In the genomic region with DNA sequence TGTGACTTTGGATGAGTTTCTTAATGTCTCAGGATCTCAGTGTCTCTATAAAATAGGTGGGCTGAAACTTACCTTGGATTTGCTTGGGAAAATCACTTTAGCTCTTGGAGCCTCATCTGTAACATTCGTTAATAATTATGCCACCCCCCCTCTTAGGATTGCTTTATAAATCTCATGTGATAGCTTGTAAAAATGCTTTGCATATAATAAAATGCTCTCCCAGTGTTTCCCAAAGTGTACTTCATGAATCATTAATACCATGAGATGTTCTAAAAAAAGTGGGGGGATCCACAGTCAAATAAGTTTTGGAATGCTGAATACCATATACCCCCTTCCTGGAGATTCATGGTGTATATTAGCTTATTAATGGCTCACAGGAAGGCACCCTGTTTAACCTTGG, we compare ENCODE assay signal across 18 cellular contexts. TPM values are rescaled to one million over a fixed set of nuclear protein-coding genes. Genes with fewer than 3 reads are reported as not detected.
DNase-seq lines count a peak whose midpoint lies in the region; ATAC-seq, FAIRE-seq and TF ChIP-seq lines count a peak whose summit lies in the region.
"Had no signal": no experiment of that assay in that cellular context is flagged by ENCODE, and none has a peak within 500 bp of the region (broad histone marks: within the 10 kb centered on the region; RNA-seq: fewer than 3 reads in every experiment).

No MANE protein-coding gene starts in this region.

- DNase-seq in EH (ENCODE audit: low read depth) = peak; percentile 65
- DNase-seq in SK-N-MC (ENCODE audit: low read depth, low spot score) = no peak
- DNase-seq in pancreas = no peak
- no peak for DNase-seq in NOMO-1 treated with dmso at 0.1 percent for 144 hours (lab: John Stamatoyannopoulos, UW; ENCODE audit: unreplicated experiment)
- DNase-seq in anterior cingulate cortex (lab: John Stamatoyannopoulos, UW) = no peak
- no peak for DNase-seq in GM10248 (ENCODE audit: extremely low spot score)
- DNase-seq: Caco-2; CD8-positive, alpha-beta memory T cell; DMS53; HCEC 1CT; HFFc6 had no signal

- no peaks in the 10 kb centered on the region for H3K9me3 ChIP-seq in SK-N-MC (ENCODE audit: low read depth, low read length)
- H3K9me3 ChIP-seq in pancreas = no peaks in the 10 kb centered on the region
- H3K9me3 ChIP-seq: BLaER1 had no signal

- TF ChIP-seq CTCF in pancreas (IDR thresholded peaks at IDR 0.05) = no peak
- TF ChIP-seq CTCF in GM10248 (IDR thresholded peaks at IDR 0.05; ENCODE audit: control extremely low read depth, extremely low read depth, low read depth, missing control alignments) = no peak

- intact Hi-C loops in pancreas (cut with DNase I) = no loop called here

- peak in 1 of 4 donors; percentile 25 for ATAC-seq in pancreas
- ATAC-seq in GM21786 (IDR thresholded peaks at IDR 0.05; ENCODE audit: unreplicated experiment) = no peak
- ATAC-seq: GM12878 had no signal

- H3K27ac ChIP-seq in SK-N-MC = peak overlapping the region; percentile 63; the same call in 1 of the 2 replicates
- H3K27ac ChIP-seq in pancreas = peak overlapping the region in 3 of 4 donors; percentile 25 to 46 (median 28)
- H3K27ac ChIP-seq: BLaER1 had no signal

- no peak overlapping the region for H3K9ac ChIP-seq in SK-N-MC (ENCODE audit: insufficient read length)
- H3K9ac ChIP-seq: BLaER1 had no signal

- FAIRE-seq in pancreas (lab: Jason Lieb, UNC) = no peak
- FAIRE-seq: A204.1, GM12878, GM18507, H1 had no signal

- CTCF ChIA-PET in GM10248 (lab: Yijun Ruan, JAX) = interaction anchor here (1.2 kb wide), 2 partner anchors 9 to 15 kb away, joined by 3 to 4 read pairs; no protein-coding TSS in a partner anchor

- H3K36me3 ChIP-seq in SK-N-MC (ENCODE audit: insufficient read depth, low read length) (no peaks in the 10 kb centered on the region), pancreas (no peaks in the 10 kb centered on the region)
- H3K36me3 ChIP-seq: BLaER1 had no signal

- H3K4me3 ChIP-seq in SK-N-MC (no peak overlapping the region; the same call in 1 of the 2 replicates), pancreas (no peak overlapping the region)
- H3K4me3 ChIP-seq: BLaER1, GM12878 had no signal

- H3K27me3 ChIP-seq in pancreas = no peaks in the 10 kb centered on the region
- H3K27me3 ChIP-seq: BLaER1 had no signal

- H3K4me1 ChIP-seq in pancreas = peaks cover 0 to 12% (median 0%) of the 10 kb centered on the region in 3 donors
- H3K4me1 ChIP-seq: BLaER1 had no signal

- WGBS in pancreas, 2 donors = 41 to 54% methylated on average over 1 of the region's 1 CpG

- POLR2A ChIA-PET in GM10248 (lab: Yijun Ruan, JAX) = no interaction called here

RNA-seq across cellular contexts. Expression of gene KRT39, which starts 5.2 kb away (rescaled TPM):
- total RNA-seq in pancreas = not detected
- polyA plus RNA-seq in pancreas = not detected
- total RNA-seq: Caco-2; CD8-positive, alpha-beta memory T cell; GM12878; H1; HFFc6; HT1080 had no signal
- polyA plus RNA-seq: CD8-positive, alpha-beta memory T cell; GM12878; H1 had no signal

RNA-seq across cellular contexts. Expression of gene KRT40, which starts 22.5 kb away (rescaled TPM):
- under 1 TPM in 3 of 6 donors, not detected in 3; 0.09 to 0.24 (median 0.20) TPM for total RNA-seq in pancreas
- polyA plus RNA-seq in pancreas = 1 to 10 TPM in 1 of 2 donors, under 1 TPM in 1; 0.61 to 1.0 TPM
- total RNA-seq: Caco-2; CD8-positive, alpha-beta memory T cell; GM12878; H1; HFFc6; HT1080 had no signal
- polyA plus RNA-seq: CD8-positive, alpha-beta memory T cell; GM12878; H1 had no signal

RNA-seq across cellular contexts. Expression of gene KRT23, which starts 24.1 kb away (rescaled TPM):
- 10 to 100 TPM in 2 of 6 donors, 1 to 10 TPM in 1, under 1 TPM in 3; 0.78 to 17.7 (median 1.1) TPM for total RNA-seq in pancreas
- polyA plus RNA-seq in pancreas = 1 to 10 TPM in 1 of 2 donors, under 1 TPM in 1; 0.59 to 7.6 TPM
- total RNA-seq: CD8-positive, alpha-beta memory T cell; GM12878; H1; HT1080 had no signal
- polyA plus RNA-seq: CD8-positive, alpha-beta memory T cell; GM12878; H1 had no signal

RNA-seq across cellular contexts. Expression of gene KRTAP3-3, which starts 32.4 kb away (rescaled TPM):
- not detected for total RNA-seq in pancreas
- polyA plus RNA-seq in pancreas = under 1 TPM in 1 of 2 donors, not detected in 1; 0.30 TPM
- total RNA-seq: Caco-2; CD8-positive, alpha-beta memory T cell; GM12878; H1; HFFc6; HT1080 had no signal
- polyA plus RNA-seq: CD8-positive, alpha-beta memory T cell; GM12878; H1 had no signal

RNA-seq across cellular contexts. Expression of gene KRTAP3-2, which starts 38.1 kb away (rescaled TPM):
- total RNA-seq in pancreas = not detected
- polyA plus RNA-seq in pancreas = not detected
- total RNA-seq: Caco-2; CD8-positive, alpha-beta memory T cell; GM12878; H1; HFFc6; HT1080 had no signal
- polyA plus RNA-seq: CD8-positive, alpha-beta memory T cell; GM12878; H1 had no signal
